In the genomic region with DNA sequence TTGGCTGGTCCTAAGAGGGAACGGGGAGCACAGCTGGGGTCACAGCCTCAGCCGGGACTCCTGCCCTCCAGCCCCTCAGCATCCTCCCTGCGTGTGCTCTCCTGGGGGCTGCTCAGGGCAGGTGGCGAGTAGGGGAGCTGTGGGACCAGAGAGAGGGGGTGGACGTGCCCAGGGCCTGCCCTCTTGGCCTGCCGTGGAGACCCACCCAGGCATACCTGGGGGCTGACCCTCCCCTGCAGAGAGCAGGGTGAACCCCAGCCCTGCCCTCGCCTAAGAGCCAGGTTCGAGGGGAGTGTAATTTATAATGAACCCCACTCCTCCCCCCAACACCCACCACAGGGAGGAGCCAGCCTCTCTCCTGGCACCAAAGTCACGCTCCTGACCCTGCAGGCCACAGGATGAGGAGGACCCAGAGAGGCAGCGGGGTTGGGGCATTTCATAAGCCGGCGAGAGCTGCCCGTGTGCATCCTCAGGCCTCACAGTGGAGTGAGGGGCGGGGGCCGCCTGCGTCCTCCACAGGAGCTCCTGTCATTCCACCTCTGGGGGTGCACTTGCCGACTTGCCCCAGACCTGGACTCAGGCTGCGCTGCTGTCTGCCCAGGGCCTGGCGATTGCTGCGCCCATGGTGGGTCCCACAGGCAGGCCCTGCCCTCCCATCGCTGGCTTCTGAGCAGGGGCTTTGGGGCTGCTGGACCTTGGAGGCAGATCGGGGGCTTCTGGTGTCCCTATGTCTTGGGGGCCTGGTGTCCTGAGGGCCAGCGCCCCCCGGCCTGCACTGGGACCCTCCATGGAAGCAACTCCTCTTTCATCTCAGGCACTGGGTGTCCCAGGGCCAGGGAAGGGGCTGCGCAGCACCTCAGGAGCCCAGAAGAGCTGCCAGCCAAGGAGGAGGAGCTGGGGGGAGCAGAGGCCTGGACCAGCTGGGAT, we compare ENCODE assay signal across 13 cellular contexts.
DNase-seq lines count a peak whose midpoint lies in the region; ATAC-seq, FAIRE-seq and TF ChIP-seq lines count a peak whose summit lies in the region.
"Had no signal": no experiment of that assay in that cellular context is flagged by ENCODE, and none has a peak within 500 bp of the region (broad histone marks: within the 10 kb centered on the region; RNA-seq: fewer than 3 reads in every experiment).

No MANE protein-coding gene starts in this region.

- H3K4me3 ChIP-seq in left ventricle myocardium inferior, result no peak overlapping the region
- no peak overlapping the region for H3K4me3 ChIP-seq in right lobe of liver
- H3K4me3 ChIP-seq in foreskin fibroblast (ENCODE audit: low read depth in 1 of 2, low read length in 2 of 2), result no peak overlapping the region
- H3K4me3 ChIP-seq: HAP-1, ovary, thoracic aorta had no signal

- peaks cover 67% of the 10 kb centered on the region for H3K27me3 ChIP-seq in left ventricle myocardium inferior (ENCODE audit: low read depth)
- H3K27me3 ChIP-seq in right lobe of liver, result peaks cover 0 to 6% of the 10 kb centered on the region in 2 donors
- H3K27me3 ChIP-seq: ovary had no signal

- FAIRE-seq in urothelium cell line (lab: Jason Lieb, UNC), result no peak

- H3K36me3 ChIP-seq in left ventricle myocardium inferior (no peaks in the 10 kb centered on the region), right lobe of liver (no peaks in the 10 kb centered on the region)
- H3K36me3 ChIP-seq: HAP-1, ovary, thoracic aorta had no signal

- TF ChIP-seq POLR2A in right lobe of liver (IDR thresholded peaks at IDR 0.05), result no peak

- H3K27ac ChIP-seq in left ventricle myocardium inferior (replicated peaks) (no peak overlapping the region), right lobe of liver (no peak overlapping the region)
- H3K27ac ChIP-seq: C4-2B, ovary, thoracic aorta had no signal

- ATAC-seq in Right ventricle myocardium superior (ENCODE audit: poor library complexity), result peak; percentile 18
- peak in 3 of 4 donors; percentile 10 to 27 (median 12) for ATAC-seq in right lobe of liver

- H3K9me3 ChIP-seq in left ventricle myocardium inferior (replicated peaks) (no peaks in the 10 kb centered on the region), right lobe of liver (no peaks in the 10 kb centered on the region)
- H3K9me3 ChIP-seq: ovary, thoracic aorta had no signal

- H3K4me1 ChIP-seq in left ventricle myocardium inferior, result peaks cover 3% of the 10 kb centered on the region
- no peaks in the 10 kb centered on the region for H3K4me1 ChIP-seq in right lobe of liver
- H3K4me1 ChIP-seq: HAP-1 had no signal

- intact Hi-C loops in Right ventricle myocardium superior (cut with DNase I), result no loop called here
- intact Hi-C loops in left ventricle myocardium inferior (cut with micrococcal nuclease), result no loop called here
- intact Hi-C loops in right lobe of liver (cut with DNase I), result no loop called here

- DNase-seq in Right ventricle myocardium superior, result peak; percentile 51
- DNase-seq in left ventricle myocardium inferior, result no peak
- peak; percentile 20 for DNase-seq in activated CD8-positive, alpha-beta memory T cell treated with anti-CD3 and anti-CD28 coated beads, Interleukin-2, amount 50 U/mL, for 4 hours
- peak; percentile 25 to 62 (median 49) for DNase-seq in right lobe of liver
- peak; percentile 14 for DNase-seq in urothelium cell line (ENCODE audit: low spot score)
- DNase-seq in C1 segment of cervical spinal cord (lab: John Stamatoyannopoulos, UW), result no peak
- DNase-seq in foreskin fibroblast, result no peak
- DNase-seq in NOMO-1 treated with DMSO at 0.1 percent for 48 hours (lab: John Stamatoyannopoulos, UW; ENCODE audit: unreplicated experiment), result no peak
- DNase-seq: kidney glomerular epithelial cell had no signal

- no peak for TF ChIP-seq CTCF in left ventricle myocardium inferior (IDR thresholded peaks at IDR 0.05; ENCODE audit: borderline replicate concordance)
- no peak for TF ChIP-seq CTCF in right lobe of liver (IDR thresholded peaks at IDR 0.05)
- no peak for TF ChIP-seq CTCF in foreskin fibroblast (IDR thresholded peaks at IDR 0.05; ENCODE audit: low read depth, low read length)

- 63% methylated on average over 11 of the region's 25 CpGs for WGBS in right lobe of liver (ENCODE audit: insufficient coverage, low coverage, low lambda C conversion rate, missing lambda C conversion rate)

Comparison
In these comparisons a context has a peak if more than half of its experiments do, and no peak if none do; other contexts are left out.
1. DNase-seq: peak in Right ventricle myocardium superior (single experiment), activated CD8-positive, alpha-beta memory T cell treated with anti-CD3 and anti-CD28 coated beads, Interleukin-2, amount 50 U/mL, for 4 hours (single experiment), right lobe of liver (3 of 3) and urothelium cell line (single experiment); none in left ventricle myocardium inferior (single experiment), C1 segment of cervical spinal cord (0 of 14), foreskin fibroblast (0 of 2) and NOMO-1 treated with DMSO at 0.1 percent for 48 hours (single experiment).